In the genomic region with DNA sequence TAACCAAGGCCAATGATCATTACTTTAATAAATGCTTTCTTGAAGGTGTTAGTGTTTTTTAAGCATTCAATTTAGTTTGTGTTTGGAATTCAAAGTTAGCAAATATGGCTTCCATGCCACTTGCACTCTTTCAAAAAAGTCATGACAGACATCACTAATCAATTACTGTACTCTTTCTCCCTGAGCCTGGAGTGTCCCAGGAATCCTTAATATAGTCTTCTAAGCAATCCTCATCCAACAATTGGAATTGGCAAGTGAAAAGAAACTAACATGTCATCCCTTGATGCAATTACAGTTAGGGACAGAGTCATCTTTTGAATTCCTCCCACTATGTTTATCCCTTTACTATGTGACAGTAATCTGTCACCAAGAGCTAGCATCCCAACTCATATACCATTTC, we compare ENCODE assay signal across 20 cellular contexts. TPM values are rescaled to one million over a fixed set of nuclear protein-coding genes. Genes with fewer than 3 reads are reported as not detected.
A peak's percentile ranks its signal among the peaks of the same experiment; 100 is the strongest.
DNase-seq lines count a peak whose midpoint lies in the region; ATAC-seq, FAIRE-seq and TF ChIP-seq lines count a peak whose summit lies in the region.
"Had no signal": no experiment of that assay in that cellular context is flagged by ENCODE, and none has a peak within 500 bp of the region (broad histone marks: within the 10 kb centered on the region; RNA-seq: fewer than 3 reads in every experiment).

No MANE protein-coding gene starts in this region.

- no peak overlapping the region for H3K4me3 ChIP-seq in HCT116 (replicated peaks in 1 of 2; ENCODE audit: low read depth in 1 of 2, low read length in 2 of 2)
- H3K4me3 ChIP-seq: A549 had no signal

- no peak overlapping the region for H3K4me2 ChIP-seq in HCT116 (ENCODE audit: low read length)
- H3K4me2 ChIP-seq: A549 had no signal

- FAIRE-seq in GM12891 (lab: Jason Lieb, UNC): peak; percentile 87
- FAIRE-seq: A549 had no signal

- no peak overlapping the region for H3K9ac ChIP-seq in HCT116 (ENCODE audit: low read length)

- ATAC-seq in HCT116 (no peak), HG03025 (IDR thresholded peaks at IDR 0.05; ENCODE audit: low FRiP score, unreplicated experiment) (no peak)
- ATAC-seq in stimulated activated memory B cell treated with anti-CD40 and anti-IgM and Interleukin-4, amounts not matched to agents 10 μg/mL and 1 μg/mL and 100 μg/mL, for 72 hours: no peak
- ATAC-seq: A549 had no signal

- no peaks in the 10 kb centered on the region for H4K20me1 ChIP-seq in HCT116 (ENCODE audit: insufficient read depth)

- H3K4me1 ChIP-seq in HCT116 (ENCODE audit: control insufficient read depth in 1 of 2, insufficient read depth in 2 of 2, low read length in 2 of 2): peaks cover 0 to 14% of the 10 kb centered on the region in 2 experiments; a peak in 3 of 4 replicates

- H3K9me2 ChIP-seq in HCT116 (ENCODE audit: insufficient read depth): no peaks in the 10 kb centered on the region

- no peaks in the 10 kb centered on the region for H3K9me3 Mint-ChIP-seq in activated naive CD8-positive, alpha-beta T cell (ENCODE audit: low read depth)
- peaks cover 3% of the 10 kb centered on the region for H3K9me3 Mint-ChIP-seq in stimulated activated memory B cell treated with anti-CD40 and anti-IgM and Interleukin-4, amounts not matched to agents 10 μg/mL and 1 μg/mL and 100 μg/mL, for 72 hours
- H3K9me3 Mint-ChIP-seq: CD4-positive, alpha-beta T cell; IgD-negative memory B cell had no signal

- DNase-seq in GM12891 (ENCODE audit: insufficient read length, low spot score) (no peak), HCT116 (ENCODE audit: low read depth, low spot score) (no peak), glomerular visceral epithelial cell (ENCODE audit: extremely low spot score) (no peak), DMS153 (lab: John Stamatoyannopoulos, UW) (no peak)
- DNase-seq: C1 segment of cervical spinal cord; Calu3; CD4-positive, alpha-beta T cell; DMS 273 treated with DMSO at 0.1 percent for 48 hours; DMS79; HCEC 1CT; KG1 had no signal

- no peak for TF ChIP-seq RAD21 in HCT116 (IDR thresholded peaks at IDR 0.05; ENCODE audit: low read depth)

- no peak overlapping the region for H3K4me3 Mint-ChIP-seq in activated naive CD8-positive, alpha-beta T cell
- no peak overlapping the region for H3K4me3 Mint-ChIP-seq in stimulated activated memory B cell treated with anti-CD40 and anti-IgM and Interleukin-4, amounts not matched to agents 10 μg/mL and 1 μg/mL and 100 μg/mL, for 72 hours
- H3K4me3 Mint-ChIP-seq: CD4-positive, alpha-beta T cell; IgD-negative memory B cell had no signal

- RAD21 ChIA-PET in HCT116 (lab: Charles Lee; ENCODE audit: low non-redundant PET in 1 of 2, low total read pairs in 2 of 2, uncharacterized antibody in 2 of 2, unreplicated experiment in 2 of 2): no interaction called here

- H3K36me3 ChIP-seq in HCT116 (ENCODE audit: control insufficient read depth in 1 of 2, insufficient read depth in 2 of 2, low read length in 2 of 2): no peaks in the 10 kb centered on the region

- CTCF ChIA-PET in HCT116 (lab: Charles Lee): no interaction called here

- TF ChIP-seq POLR2A in GM12891 (IDR thresholded peaks at IDR 0.05; ENCODE audit: low read depth, low read length) (no peak), HCT116 (IDR thresholded peaks at IDR 0.05; ENCODE audit: borderline replicate concordance, extremely low read depth, insufficient read depth, insufficient read length) (no peak)

- POLR2A ChIA-PET in HCT116 (lab: Charles Lee): no interaction called here

- no peaks in the 10 kb centered on the region for H3K9me3 ChIP-seq in HCT116 (ENCODE audit: control insufficient read depth in 1 of 2, insufficient read depth in 1 of 2, low read depth in 1 of 2, low read length in 2 of 2)
- H3K9me3 ChIP-seq: A549 had no signal

- peaks cover 35% of the 10 kb centered on the region for H3K4me1 Mint-ChIP-seq in activated naive CD8-positive, alpha-beta T cell (ENCODE audit: low read depth)
- H3K4me1 Mint-ChIP-seq in stimulated activated memory B cell treated with anti-CD40 and anti-IgM and Interleukin-4, amounts not matched to agents 10 μg/mL and 1 μg/mL and 100 μg/mL, for 72 hours: peaks cover 68% of the 10 kb centered on the region

- intact Hi-C loops in HCT116 (cut with micrococcal nuclease): no loop called here

- peak overlapping the region; percentile 59 for H3K27ac Mint-ChIP-seq in activated naive CD8-positive, alpha-beta T cell
- H3K27ac Mint-ChIP-seq in stimulated activated memory B cell treated with anti-CD40 and anti-IgM and Interleukin-4, amounts not matched to agents 10 μg/mL and 1 μg/mL and 100 μg/mL, for 72 hours: peak overlapping the region; percentile 62
- H3K27ac Mint-ChIP-seq: CD4-positive, alpha-beta T cell; IgD-negative memory B cell had no signal

- no peaks in the 10 kb centered on the region for H3K27me3 ChIP-seq in HCT116 (ENCODE audit: insufficient read depth, low read length)

- no peak for TF ChIP-seq CTCF in HCT116 (IDR thresholded peaks at IDR 0.05 in 2 of 3, conservative IDR thresholded peaks at IDR 0.05 in 1 of 3; ENCODE audit: borderline replicate concordance in 1 of 3, insufficient read depth in 1 of 3, low read depth in 2 of 3, low read length in 2 of 3)

- no peaks in the 10 kb centered on the region for H3K79me2 ChIP-seq in HCT116 (ENCODE audit: insufficient read depth, low read length)

- no peak overlapping the region for H3K27ac ChIP-seq in HCT116 (ENCODE audit: low read depth, low read length)
- H3K27ac ChIP-seq: A549 had no signal

- H2AFZ ChIP-seq in HCT116 (ENCODE audit: low read depth, low read length, poor library complexity, severe bottlenecking): peak overlapping the region; percentile 72

- BruUV-seq in HCT116 (replicated peaks; lab: Mats Ljungman, UMichigan): no TSS peak

- H3K36me3 Mint-ChIP-seq in activated naive CD8-positive, alpha-beta T cell: no peaks in the 10 kb centered on the region
- H3K36me3 Mint-ChIP-seq in stimulated activated memory B cell treated with anti-CD40 and anti-IgM and Interleukin-4, amounts not matched to agents 10 μg/mL and 1 μg/mL and 100 μg/mL, for 72 hours: peaks cover 15% of the 10 kb centered on the region
- H3K36me3 Mint-ChIP-seq: IgD-negative memory B cell had no signal

- H3K27me3 Mint-ChIP-seq in activated naive CD8-positive, alpha-beta T cell: peaks cover 6% of the 10 kb centered on the region
- peaks cover 25% of the 10 kb centered on the region for H3K27me3 Mint-ChIP-seq in stimulated activated memory B cell treated with anti-CD40 and anti-IgM and Interleukin-4, amounts not matched to agents 10 μg/mL and 1 μg/mL and 100 μg/mL, for 72 hours

TF ChIP-seq in GM12891, 5 proteins besides CTCF, POLR2A, EP300 and RAD21:
- no peak for TF ChIP-seq TAF1 (IDR thresholded peaks at IDR 0.05; ENCODE audit: low read depth, low read length)
- TF ChIP-seq POLR2AphosphoS5 (IDR thresholded peaks at IDR 0.05; ENCODE audit: low read depth, low read length): no peak
- no peak for TF ChIP-seq SPI1 (IDR thresholded peaks at IDR 0.05; ENCODE audit: low read depth, low read length)
- TF ChIP-seq POU2F2 (IDR thresholded peaks at IDR 0.05; ENCODE audit: low read depth, low read length): no peak
- TF ChIP-seq PAX5 (IDR thresholded peaks at IDR 0.05; ENCODE audit: insufficient read depth, low read length, severe bottlenecking): no peak

TF ChIP-seq in HCT116, 20 proteins besides CTCF, POLR2A, EP300 and RAD21 (continues in another document):
- TF ChIP-seq FOSL1 (IDR thresholded peaks at IDR 0.05; ENCODE audit: low read depth): no peak
- TF ChIP-seq TCF7L2 (IDR thresholded peaks at IDR 0.05; ENCODE audit: borderline replicate concordance, extremely low read depth, insufficient read depth, insufficient read length): no peak
- TF ChIP-seq ZNF274 (IDR thresholded peaks at IDR 0.05; ENCODE audit: low read depth, low read length): no peak
- no peak for TF ChIP-seq YY1 (IDR thresholded peaks at IDR 0.05; ENCODE audit: extremely low read depth, insufficient replicate concordance, low read depth, low read length)
- TF ChIP-seq SP1 (IDR thresholded peaks at IDR 0.05; ENCODE audit: low read depth): no peak
- TF ChIP-seq, protein P1, sequence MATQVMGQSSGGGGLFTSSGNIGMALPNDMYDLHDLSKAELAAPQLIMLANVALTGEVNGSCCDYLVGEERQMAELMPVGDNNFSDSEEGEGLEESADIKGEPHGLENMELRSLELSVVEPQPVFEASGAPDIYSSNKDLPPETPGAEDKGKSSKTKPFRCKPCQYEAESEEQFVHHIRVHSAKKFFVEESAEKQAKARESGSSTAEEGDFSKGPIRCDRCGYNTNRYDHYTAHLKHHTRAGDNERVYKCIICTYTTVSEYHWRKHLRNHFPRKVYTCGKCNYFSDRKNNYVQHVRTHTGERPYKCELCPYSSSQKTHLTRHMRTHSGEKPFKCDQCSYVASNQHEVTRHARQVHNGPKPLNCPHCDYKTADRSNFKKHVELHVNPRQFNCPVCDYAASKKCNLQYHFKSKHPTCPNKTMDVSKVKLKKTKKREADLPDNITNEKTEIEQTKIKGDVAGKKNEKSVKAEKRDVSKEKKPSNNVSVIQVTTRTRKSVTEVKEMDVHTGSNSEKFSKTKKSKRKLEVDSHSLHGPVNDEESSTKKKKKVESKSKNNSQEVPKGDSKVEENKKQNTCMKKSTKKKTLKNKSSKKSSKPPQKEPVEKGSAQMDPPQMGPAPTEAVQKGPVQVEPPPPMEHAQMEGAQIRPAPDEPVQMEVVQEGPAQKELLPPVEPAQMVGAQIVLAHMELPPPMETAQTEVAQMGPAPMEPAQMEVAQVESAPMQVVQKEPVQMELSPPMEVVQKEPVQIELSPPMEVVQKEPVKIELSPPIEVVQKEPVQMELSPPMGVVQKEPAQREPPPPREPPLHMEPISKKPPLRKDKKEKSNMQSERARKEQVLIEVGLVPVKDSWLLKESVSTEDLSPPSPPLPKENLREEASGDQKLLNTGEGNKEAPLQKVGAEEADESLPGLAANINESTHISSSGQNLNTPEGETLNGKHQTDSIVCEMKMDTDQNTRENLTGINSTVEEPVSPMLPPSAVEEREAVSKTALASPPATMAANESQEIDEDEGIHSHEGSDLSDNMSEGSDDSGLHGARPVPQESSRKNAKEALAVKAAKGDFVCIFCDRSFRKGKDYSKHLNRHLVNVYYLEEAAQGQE (IDR thresholded peaks at IDR 0.05; ENCODE audit: low read depth): no peak
- no peak for TF ChIP-seq SRF (IDR thresholded peaks at IDR 0.05; ENCODE audit: low read depth)
- TF ChIP-seq, protein P2, sequence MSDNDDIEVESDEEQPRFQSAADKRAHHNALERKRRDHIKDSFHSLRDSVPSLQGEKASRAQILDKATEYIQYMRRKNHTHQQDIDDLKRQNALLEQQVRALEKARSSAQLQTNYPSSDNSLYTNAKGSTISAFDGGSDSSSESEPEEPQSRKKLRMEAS (IDR thresholded peaks at IDR 0.05): no peak

RNA-seq across cellular contexts. Expression of a gene that starts 29.7 kb away (rescaled TPM):
- polyA plus RNA-seq in GM12891 (2012; ENCODE audit: low read depth, missing spikeins): 20.8 TPM
- total RNA-seq in HCT116 (2021; ENCODE audit: unreplicated experiment): not detected
- 0.08 TPM in 1 of 2 replicates, not detected in the other for polyA plus RNA-seq in HCT116 (2012)
- total RNA-seq: Calu3, G401 had no signal
- polyA plus RNA-seq: A549, AG04450 had no signal

RNA-seq across cellular contexts. Expression of a gene that starts 41.2 kb away (rescaled TPM):
- not detected for polyA plus RNA-seq in GM12891 (2012; ENCODE audit: low read depth, missing spikeins)
- total RNA-seq in HCT116 (2021; ENCODE audit: unreplicated experiment): not detected
- polyA plus RNA-seq in HCT116 (2012): not detected in 2 replicates
- total RNA-seq: Calu3; CD4-positive, alpha-beta T cell; G401; H4; HT1080 had no signal
- polyA plus RNA-seq: A549, AG04450, IgD-negative memory B cell had no signal
